1 cellular context compared by ENCODE assay signal in the genomic region with DNA sequence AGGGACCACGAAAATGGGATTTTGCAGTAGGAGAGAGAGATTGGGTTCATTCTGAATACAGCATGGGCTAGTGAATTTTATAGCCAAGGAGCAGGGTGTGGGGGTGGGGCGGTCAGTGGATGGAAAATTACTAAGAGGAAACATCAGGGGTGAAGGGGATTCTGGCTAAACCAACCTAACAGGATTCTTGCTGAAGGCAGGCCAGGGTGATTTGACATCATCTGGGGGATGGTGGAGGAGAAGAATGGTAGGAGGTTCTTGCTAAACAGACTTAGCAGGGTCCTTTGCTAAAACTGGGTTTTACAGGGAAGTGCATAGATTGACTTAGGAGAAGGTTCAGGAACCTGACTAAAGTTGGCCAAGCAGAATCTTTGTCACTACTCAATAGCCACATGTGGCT.
TF ChIP-seq lines count a peak whose summit lies in the region.

No MANE protein-coding gene starts in this region.

TF ChIP-seq in GM23338, 12 proteins besides CTCF, POLR2A, EP300 and RAD21 (continued from another document):
- TF ChIP-seq, protein P1, sequence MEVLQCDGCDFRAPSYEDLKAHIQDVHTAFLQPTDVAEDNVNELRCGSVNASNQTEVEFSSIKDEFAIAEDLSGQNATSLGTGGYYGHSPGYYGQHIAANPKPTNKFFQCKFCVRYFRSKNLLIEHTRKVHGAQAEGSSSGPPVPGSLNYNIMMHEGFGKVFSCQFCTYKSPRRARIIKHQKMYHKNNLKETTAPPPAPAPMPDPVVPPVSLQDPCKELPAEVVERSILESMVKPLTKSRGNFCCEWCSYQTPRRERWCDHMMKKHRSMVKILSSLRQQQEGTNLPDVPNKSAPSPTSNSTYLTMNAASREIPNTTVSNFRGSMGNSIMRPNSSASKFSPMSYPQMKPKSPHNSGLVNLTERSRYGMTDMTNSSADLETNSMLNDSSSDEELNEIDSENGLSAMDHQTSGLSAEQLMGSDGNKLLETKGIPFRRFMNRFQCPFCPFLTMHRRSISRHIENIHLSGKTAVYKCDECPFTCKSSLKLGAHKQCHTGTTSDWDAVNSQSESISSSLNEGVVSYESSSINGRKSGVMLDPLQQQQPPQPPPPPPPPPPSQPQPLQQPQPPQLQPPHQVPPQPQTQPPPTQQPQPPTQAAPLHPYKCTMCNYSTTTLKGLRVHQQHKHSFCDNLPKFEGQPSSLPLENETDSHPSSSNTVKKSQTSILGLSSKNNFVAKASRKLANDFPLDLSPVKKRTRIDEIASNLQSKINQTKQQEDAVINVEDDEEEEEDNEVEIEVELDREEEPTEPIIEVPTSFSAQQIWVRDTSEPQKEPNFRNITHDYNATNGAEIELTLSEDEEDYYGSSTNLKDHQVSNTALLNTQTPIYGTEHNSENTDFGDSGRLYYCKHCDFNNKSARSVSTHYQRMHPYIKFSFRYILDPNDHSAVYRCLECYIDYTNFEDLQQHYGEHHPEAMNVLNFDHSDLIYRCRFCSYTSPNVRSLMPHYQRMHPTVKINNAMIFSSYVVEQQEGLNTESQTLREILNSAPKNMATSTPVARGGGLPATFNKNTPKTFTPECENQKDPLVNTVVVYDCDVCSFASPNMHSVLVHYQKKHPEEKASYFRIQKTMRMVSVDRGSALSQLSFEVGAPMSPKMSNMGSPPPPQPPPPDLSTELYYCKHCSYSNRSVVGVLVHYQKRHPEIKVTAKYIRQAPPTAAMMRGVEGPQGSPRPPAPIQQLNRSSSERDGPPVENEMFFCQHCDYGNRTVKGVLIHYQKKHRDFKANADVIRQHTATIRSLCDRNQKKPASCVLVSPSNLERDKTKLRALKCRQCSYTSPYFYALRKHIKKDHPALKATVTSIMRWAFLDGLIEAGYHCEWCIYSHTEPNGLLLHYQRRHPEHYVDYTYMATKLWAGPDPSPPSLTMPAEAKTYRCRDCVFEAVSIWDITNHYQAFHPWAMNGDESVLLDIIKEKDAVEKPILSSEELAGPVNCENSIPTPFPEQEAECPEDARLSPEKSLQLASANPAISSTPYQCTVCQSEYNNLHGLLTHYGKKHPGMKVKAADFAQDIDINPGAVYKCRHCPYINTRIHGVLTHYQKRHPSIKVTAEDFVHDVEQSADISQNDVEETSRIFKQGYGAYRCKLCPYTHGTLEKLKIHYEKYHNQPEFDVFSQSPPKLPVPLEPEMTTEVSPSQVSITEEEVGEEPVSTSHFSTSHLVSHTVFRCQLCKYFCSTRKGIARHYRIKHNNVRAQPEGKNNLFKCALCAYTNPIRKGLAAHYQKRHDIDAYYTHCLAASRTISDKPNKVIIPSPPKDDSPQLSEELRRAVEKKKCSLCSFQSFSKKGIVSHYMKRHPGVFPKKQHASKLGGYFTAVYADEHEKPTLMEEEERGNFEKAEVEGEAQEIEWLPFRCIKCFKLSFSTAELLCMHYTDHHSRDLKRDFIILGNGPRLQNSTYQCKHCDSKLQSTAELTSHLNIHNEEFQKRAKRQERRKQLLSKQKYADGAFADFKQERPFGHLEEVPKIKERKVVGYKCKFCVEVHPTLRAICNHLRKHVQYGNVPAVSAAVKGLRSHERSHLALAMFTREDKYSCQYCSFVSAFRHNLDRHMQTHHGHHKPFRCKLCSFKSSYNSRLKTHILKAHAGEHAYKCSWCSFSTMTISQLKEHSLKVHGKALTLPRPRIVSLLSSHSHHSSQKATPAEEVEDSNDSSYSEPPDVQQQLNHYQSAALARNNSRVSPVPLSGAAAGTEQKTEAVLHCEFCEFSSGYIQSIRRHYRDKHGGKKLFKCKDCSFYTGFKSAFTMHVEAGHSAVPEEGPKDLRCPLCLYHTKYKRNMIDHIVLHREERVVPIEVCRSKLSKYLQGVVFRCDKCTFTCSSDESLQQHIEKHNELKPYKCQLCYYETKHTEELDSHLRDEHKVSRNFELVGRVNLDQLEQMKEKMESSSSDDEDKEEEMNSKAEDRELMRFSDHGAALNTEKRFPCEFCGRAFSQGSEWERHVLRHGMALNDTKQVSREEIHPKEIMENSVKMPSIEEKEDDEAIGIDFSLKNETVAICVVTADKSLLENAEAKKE (CRISPR knock-in tag; IDR thresholded peaks at IDR 0.05): no peak
- TF ChIP-seq ZNF331 (CRISPR knock-in tag; IDR thresholded peaks at IDR 0.05; ENCODE audit: low read depth): no peak
- no peak for TF ChIP-seq POLR2AphosphoS5 (IDR thresholded peaks at IDR 0.05; ENCODE audit: low read depth)
- TF ChIP-seq, protein P2, sequence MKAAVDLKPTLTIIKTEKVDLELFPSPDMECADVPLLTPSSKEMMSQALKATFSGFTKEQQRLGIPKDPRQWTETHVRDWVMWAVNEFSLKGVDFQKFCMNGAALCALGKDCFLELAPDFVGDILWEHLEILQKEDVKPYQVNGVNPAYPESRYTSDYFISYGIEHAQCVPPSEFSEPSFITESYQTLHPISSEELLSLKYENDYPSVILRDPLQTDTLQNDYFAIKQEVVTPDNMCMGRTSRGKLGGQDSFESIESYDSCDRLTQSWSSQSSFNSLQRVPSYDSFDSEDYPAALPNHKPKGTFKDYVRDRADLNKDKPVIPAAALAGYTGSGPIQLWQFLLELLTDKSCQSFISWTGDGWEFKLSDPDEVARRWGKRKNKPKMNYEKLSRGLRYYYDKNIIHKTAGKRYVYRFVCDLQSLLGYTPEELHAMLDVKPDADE (IDR thresholded peaks at IDR 0.05): no peak
- no peak for TF ChIP-seq JUNB (IDR thresholded peaks at IDR 0.05; ENCODE audit: unreplicated experiment)
- no peak for TF ChIP-seq ZNF114 (CRISPR knock-in tag; IDR thresholded peaks at IDR 0.05)
- no peak for TF ChIP-seq EZH2 (IDR thresholded peaks at IDR 0.05; ENCODE audit: low read depth, unreplicated experiment)
TF ChIP-seq in GM23338: peak in this region for 0.
